27 cellular contexts compared by ENCODE assay signal in the genomic region with DNA sequence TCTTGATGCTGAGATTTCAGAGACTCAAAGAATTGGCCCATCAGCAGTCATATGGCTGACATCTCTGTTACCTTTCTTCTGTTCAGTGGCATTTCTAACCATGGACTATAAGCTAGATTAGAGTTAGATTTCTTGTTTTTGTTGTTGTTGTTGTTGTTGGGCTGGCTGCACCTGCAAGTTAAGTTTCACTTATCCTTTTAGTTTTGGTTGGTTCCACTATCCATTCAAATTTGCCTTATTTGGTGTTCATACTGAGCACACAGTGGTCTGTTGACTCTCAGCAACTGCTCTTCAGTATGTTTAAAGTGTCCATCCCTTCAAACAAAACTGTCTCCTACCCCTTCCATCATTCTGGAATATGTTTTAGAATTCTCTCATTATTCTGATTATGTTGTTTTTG.
"Had no signal": no experiment of that assay in that cellular context is flagged by ENCODE, and none has a peak within 500 bp of the region (broad histone marks: within the 10 kb centered on the region; RNA-seq: fewer than 3 reads in every experiment).

No MANE protein-coding gene starts in this region.

- H3K4me3 ChIP-seq: gastroesophageal sphincter, pancreas, prostate gland, skin epidermis, testis, transverse colon had no signal

- H3K9me3 ChIP-seq: gastroesophageal sphincter, pancreas, prostate gland, testis, transverse colon had no signal

- DNase-seq: activated CD4-positive, alpha-beta T cell treated with anti-CD3 and anti-CD28 coated beads for 1 hour; activated CD4-positive, alpha-beta T cell treated with anti-CD3 and anti-CD28 coated beads, Interleukin-2, amount 50 U/mL, for 1 hour; activated CD8-positive, alpha-beta memory T cell treated with anti-CD3 and anti-CD28 coated beads, Interleukin-2, amount 10 ng/mL, durations not matched to agents 7 days and 5 days; activated CD8-positive, alpha-beta T cell treated with anti-CD3 and anti-CD28 coated beads, Interleukin-2, amount 10 ng/mL, durations not matched to agents 7 days and 5 days; activated naive CD8-positive, alpha-beta T cell treated with anti-CD3 and anti-CD28 coated beads, Interleukin-2, amount 50 U/mL, for 24 hours; activated T-cell treated with anti-CD3 and anti-CD28 coated beads, Interleukin-2, amount 50 U/mL, for 48 hours; amygdala; caudate nucleus; hippocampal formation; left cardiac atrium; left ventricle myocardium superior; naive B cell; nephron progenitor cell; pancreas; retina; stimulated activated CD4-positive, alpha-beta T cell treated with anti-CD3 and anti-CD28 coated beads, Interleukin-12 subunit alpha, Interleukin-12 subunit beta, amount 100 ng/mL, for 4 hours; stimulated activated CD4-positive, alpha-beta T cell treated with anti-CD3 and anti-CD28 coated beads, Interleukin-4, amount 100 ng/mL, for 1 hour; stimulated activated naive CD8-positive, alpha-beta T cell treated with anti-CD3 and anti-CD28 coated beads, Interleukin-15, Interleukin-2, amounts not matched to agents 100 U/mL and 50 U/mL, for 24 hours; testis; transverse colon had no signal

- H3K27me3 ChIP-seq: gastroesophageal sphincter, pancreas, testis, transverse colon had no signal

- FAIRE-seq: endothelial cell of umbilical vein, keratinocyte, pancreas had no signal

- H3K4me1 ChIP-seq: gastroesophageal sphincter, pancreas, prostate gland, testis, transverse colon had no signal

- H3K27ac ChIP-seq: gastroesophageal sphincter, pancreas, prostate gland, skin epidermis, testis, transverse colon had no signal

- H3K36me3 ChIP-seq: gastroesophageal sphincter, pancreas, prostate gland, transverse colon had no signal

- ATAC-seq: activated CD8-positive, alpha-beta memory T cell treated with anti-CD3 and anti-CD28 coated beads, Interleukin-2, amount 10 ng/mL, durations not matched to agents 7 days and 5 days; activated CD8-positive, alpha-beta T cell treated with anti-CD3 and anti-CD28 coated beads, Interleukin-2, amount 10 ng/mL, durations not matched to agents 7 days and 5 days; activated naive CD8-positive, alpha-beta T cell treated with anti-CD3 and anti-CD28 coated beads, Interleukin-2, amount 50 U/mL, for 24 hours; gastroesophageal sphincter; left cardiac atrium; left ventricle myocardium superior; pancreas; sciatic nerve; stimulated activated naive CD8-positive, alpha-beta T cell treated with anti-CD3 and anti-CD28 coated beads, Interleukin-15, Interleukin-2, amounts not matched to agents 100 U/mL and 50 U/mL, for 24 hours; WTC11 had no signal
